In the genomic region with DNA sequence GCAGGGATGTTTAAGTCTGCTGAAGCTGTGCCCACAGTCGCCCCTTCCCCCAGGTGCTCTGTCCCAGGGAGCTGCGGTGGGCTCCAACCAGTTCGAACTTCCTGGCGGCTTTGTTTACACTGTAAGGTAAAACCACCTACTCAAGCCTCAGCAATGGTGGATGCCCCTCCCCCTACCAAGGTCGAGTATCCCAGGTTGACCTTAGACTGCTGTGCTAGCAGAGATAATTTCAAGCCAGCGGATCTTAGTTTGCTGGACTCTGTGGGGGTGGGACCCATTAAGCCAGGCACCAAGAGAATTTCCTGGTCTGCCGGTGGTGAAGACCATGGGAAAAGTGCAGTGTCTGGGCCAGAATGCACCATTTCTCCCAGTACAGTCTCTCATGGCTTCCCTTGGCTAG, we compare ENCODE assay signal across 33 cellular contexts.
"Had no signal": no experiment of that assay in that cellular context is flagged by ENCODE, and none has a peak within 500 bp of the region (broad histone marks: within the 10 kb centered on the region; RNA-seq: fewer than 3 reads in every experiment).

No MANE protein-coding gene starts in this region.

- H3K4me1 Mint-ChIP-seq: activated CD4-positive, alpha-beta T cell treated with anti-CD3 and anti-CD28 coated beads, Interleukin-2, amount 10 ng/mL, durations not matched to agents 24 days and 14 days; mesothelial cell of epicardium; neural crest cell; stimulated activated memory B cell treated with anti-CD40 and anti-IgM and Interleukin-4, amounts not matched to agents 10 μg/mL and 1 μg/mL and 100 μg/mL, for 72 hours; stimulated activated naive CD8-positive, alpha-beta T cell treated with anti-CD3 and anti-CD28 coated beads, Interleukin-15, amount 100 ng/mL, for 72 hours had no signal

- ATAC-seq: body of pancreas; left cardiac atrium; naive thymus-derived CD4-positive, alpha-beta T cell; psoas muscle; stimulated activated memory B cell treated with anti-CD40 and anti-IgM and Interleukin-4, amounts not matched to agents 10 μg/mL and 1 μg/mL and 100 μg/mL, for 72 hours; stimulated activated naive CD8-positive, alpha-beta T cell treated with anti-CD3 and anti-CD28 coated beads, Interleukin-15, amount 100 ng/mL, for 72 hours had no signal

- H3K4me3 Mint-ChIP-seq: activated CD4-positive, alpha-beta memory T cell treated with anti-CD3 and anti-CD28 coated beads for 36 hours; activated CD4-positive, alpha-beta T cell treated with anti-CD3 and anti-CD28 coated beads, Interleukin-2, amount 10 ng/mL, durations not matched to agents 24 days and 14 days; activated naive CD4-positive, alpha-beta T cell treated with anti-CD3 and anti-CD28 coated beads for 36 hours; activated naive CD8-positive, alpha-beta T cell treated with anti-CD3 and anti-CD28 coated beads for 36 hours; activated T-helper 1 cell treated with anti-CD3 and anti-CD28 coated beads, Interleukin-12 subunit alpha, Interleukin-12 subunit beta, Interleukin-2, Interleukin-4 antibody, amounts not matched to agents 30 ng/mL and 10 ng/mL and 1 ng/mL, durations not matched to agents 14 hours and 24 hours and 36 hours; mesothelial cell of epicardium; naive thymus-derived CD4-positive, alpha-beta T cell; neural crest cell; stimulated activated memory B cell treated with anti-CD40 and anti-IgM and Interleukin-4, amounts not matched to agents 10 μg/mL and 1 μg/mL and 100 μg/mL, for 72 hours; stimulated activated naive CD8-positive, alpha-beta T cell treated with anti-CD3 and anti-CD28 coated beads, Interleukin-15, amount 100 ng/mL, for 72 hours; type B pancreatic cell had no signal

- H3K79me2 ChIP-seq: parathyroid adenoma had no signal

- H3K27ac ChIP-seq: adrenal gland, body of pancreas, parathyroid adenoma, psoas muscle, uterus, WERI-Rb-1 had no signal

- H3K27me3 ChIP-seq: adrenal gland, body of pancreas, uterus had no signal

- FAIRE-seq: colon, frontal cortex, keratinocyte had no signal

- H3K4me1 ChIP-seq: adrenal gland, body of pancreas, parathyroid adenoma, psoas muscle, uterus had no signal

- H3K4me3 ChIP-seq: adrenal gland, body of pancreas, psoas muscle, smooth muscle cell, uterus had no signal

- H3K27me3 Mint-ChIP-seq: activated CD4-positive, alpha-beta memory T cell treated with anti-CD3 and anti-CD28 coated beads for 36 hours; activated CD4-positive, alpha-beta T cell treated with anti-CD3 and anti-CD28 coated beads, Interleukin-2, amount 10 ng/mL, durations not matched to agents 24 days and 14 days; activated naive CD8-positive, alpha-beta T cell treated with anti-CD3 and anti-CD28 coated beads for 36 hours; naive thymus-derived CD4-positive, alpha-beta T cell; stimulated activated memory B cell treated with anti-CD40 and anti-IgM and Interleukin-4, amounts not matched to agents 10 μg/mL and 1 μg/mL and 100 μg/mL, for 72 hours; stimulated activated naive CD8-positive, alpha-beta T cell treated with anti-CD3 and anti-CD28 coated beads, Interleukin-15, amount 100 ng/mL, for 72 hours; type B pancreatic cell had no signal

- H3K27ac Mint-ChIP-seq: activated CD4-positive, alpha-beta memory T cell treated with anti-CD3 and anti-CD28 coated beads for 36 hours; activated CD4-positive, alpha-beta T cell treated with anti-CD3 and anti-CD28 coated beads, Interleukin-2, amount 10 ng/mL, durations not matched to agents 24 days and 14 days; activated naive CD4-positive, alpha-beta T cell treated with anti-CD3 and anti-CD28 coated beads for 36 hours; activated naive CD8-positive, alpha-beta T cell treated with anti-CD3 and anti-CD28 coated beads for 36 hours; activated T-helper 1 cell treated with anti-CD3 and anti-CD28 coated beads, Interleukin-12 subunit alpha, Interleukin-12 subunit beta, Interleukin-2, Interleukin-4 antibody, amounts not matched to agents 30 ng/mL and 10 ng/mL and 1 ng/mL, durations not matched to agents 14 hours and 24 hours and 36 hours; mesothelial cell of epicardium; stimulated activated memory B cell treated with anti-CD40 and anti-IgM and Interleukin-4, amounts not matched to agents 10 μg/mL and 1 μg/mL and 100 μg/mL, for 72 hours; type B pancreatic cell had no signal

- H3K9me3 ChIP-seq: adrenal gland, body of pancreas, psoas muscle, uterus had no signal

- H2AFZ ChIP-seq: parathyroid adenoma had no signal

- DNase-seq: activated CD4-positive, alpha-beta memory T cell treated with anti-CD3 and anti-CD28 coated beads for 36 hours; activated CD4-positive, alpha-beta T cell treated with anti-CD3 and anti-CD28 coated beads, Interleukin-2, amount 10 ng/mL, durations not matched to agents 24 days and 14 days; activated CD4-positive, CD25-positive, alpha-beta regulatory T cell treated with anti-CD3 and anti-CD28 coated beads, Interleukin-2, amount 50 U/mL, for 72 hours; activated CD8-positive, alpha-beta memory T cell treated with anti-CD3 and anti-CD28 coated beads, Interleukin-2, amount 50 U/mL, for 4 hours; activated effector memory CD4-positive, alpha-beta T cell treated with anti-CD3 and anti-CD28 coated beads, Interleukin-2, amount 50 U/mL, for 16 hours; activated naive CD4-positive, alpha-beta T cell treated with anti-CD3 and anti-CD28 coated beads for 36 hours; activated naive CD8-positive, alpha-beta T cell treated with anti-CD3 and anti-CD28 coated beads for 36 hours; activated T-cell treated with anti-CD3 and anti-CD28 coated beads, Interleukin-2, amount 50 U/mL, for 1 hour; adrenal gland; body of pancreas; effector CD8-positive, alpha-beta T cell; left cardiac atrium; mammary epithelial cell; naive thymus-derived CD4-positive, alpha-beta T cell; nucleus accumbens; psoas muscle; stimulated activated CD4-positive, alpha-beta T cell treated with anti-CD3 and anti-CD28 coated beads, Interleukin-1b, Interleukin-23, amount 100 ng/mL, for 48 hours; stimulated activated CD4-positive, alpha-beta T cell treated with anti-CD3 and anti-CD28 coated beads, Interleukin-4, amount 100 ng/mL, for 4 hours; stimulated activated CD8-positive, alpha-beta memory T cell treated with anti-CD3 and anti-CD28 coated beads, Interleukin-4, amount 100 ng/mL, for 48 hours; stimulated activated naive CD8-positive, alpha-beta T cell treated with anti-CD3 and anti-CD28 coated beads, Interleukin-15, amount 100 ng/mL, for 72 hours; substantia nigra; uterus; WERI-Rb-1 had no signal

- H3K4me2 ChIP-seq: smooth muscle cell had no signal

- H3K36me3 ChIP-seq: adrenal gland, uterus, WERI-Rb-1 had no signal

- H3K9ac ChIP-seq: parathyroid adenoma had no signal
